8 cellular contexts compared by ENCODE assay signal in genomic region chr6:42781546-42781810, GRCh38. TPM values are rescaled to one million over a fixed set of nuclear protein-coding genes. Genes with fewer than 3 reads are reported as not detected.
DNase-seq lines count a peak whose midpoint lies in the region; ATAC-seq and TF ChIP-seq lines count a peak whose summit lies in the region.

No MANE protein-coding gene starts in this region.

- no peak overlapping the region for H2AFZ ChIP-seq in fibroblast of lung (ENCODE audit: low read length)

- H3K9ac ChIP-seq in fibroblast of lung (ENCODE audit: insufficient read depth, low read length) (peak overlapping the region; percentile 99), skeletal muscle tissue (ENCODE audit: low read depth in 1 of 3, low read length in 3 of 3) (peak overlapping the region; percentile 72 to 73 (median 72))

- TF ChIP-seq CTCF in fibroblast of lung (conservative IDR thresholded peaks at IDR 0.05 in 1 of 2, IDR thresholded peaks at IDR 0.05 in 1 of 2; ENCODE audit: low read depth in 1 of 2, low read length in 2 of 2), result no peak

- H3K4me1 ChIP-seq in fibroblast of lung (ENCODE audit: control insufficient read depth, extremely low read depth, insufficient read depth, low read length) (peaks cover 3% of the 10 kb centered on the region), skeletal muscle tissue (ENCODE audit: control insufficient read depth in 3 of 3, insufficient read depth in 3 of 3, low read length in 3 of 3) (peaks cover 8 to 12% (median 9%) of the 10 kb centered on the region in 3 donors)

- TF ChIP-seq POLR2A in Raji (IDR thresholded peaks at IDR 0.05; ENCODE audit: insufficient read depth, low read depth, low read length), result peak; percentile 44; the same call in 1 of the 2 replicates

- ATAC-seq in GM18520 (IDR thresholded peaks at IDR 0.05; ENCODE audit: unreplicated experiment) (no peak), HG02759 (IDR thresholded peaks at IDR 0.05; ENCODE audit: unreplicated experiment) (no peak)

- H3K36me3 ChIP-seq in fibroblast of lung (ENCODE audit: control insufficient read depth, insufficient read depth, low read length) (no peaks in the 10 kb centered on the region), skeletal muscle tissue (ENCODE audit: control insufficient read depth in 3 of 3, insufficient read depth in 3 of 3, low read length in 3 of 3) (no peaks in the 10 kb centered on the region)

- H3K27ac ChIP-seq in fibroblast of lung (ENCODE audit: insufficient read depth, low read length) (peak overlapping the region; percentile 84), skeletal muscle tissue (ENCODE audit: low read depth, low read length) (peak overlapping the region; percentile 100)

- DNase-seq in NCI-H2171 (lab: John Stamatoyannopoulos, UW), result peak; percentile 15
- DNase-seq in NCI-H2171 treated with DMSO at 0.1 percent for 48 hours (lab: John Stamatoyannopoulos, UW), result no peak
- peak; percentile 38 to 48 for DNase-seq in fibroblast of lung (ENCODE audit: low read depth in 2 of 2)
- DNase-seq in DMS153 (lab: John Stamatoyannopoulos, UW), result no peak

- H3K79me2 ChIP-seq in fibroblast of lung (ENCODE audit: control insufficient read depth, insufficient read depth, low read length), result peaks cover 25% of the 10 kb centered on the region

- no peaks in the 10 kb centered on the region for H3K9me3 ChIP-seq in fibroblast of lung (ENCODE audit: control insufficient read depth, insufficient read depth, low read depth, low read length)
- H3K9me3 ChIP-seq in skeletal muscle tissue (ENCODE audit: control insufficient read depth in 3 of 3, low read length in 3 of 3), result no peaks in the 10 kb centered on the region

- H4K20me1 ChIP-seq in fibroblast of lung (ENCODE audit: control insufficient read depth, extremely low read depth, insufficient read depth, low read length), result no peaks in the 10 kb centered on the region

- peak overlapping the region; percentile 84 for H3K4me2 ChIP-seq in fibroblast of lung (ENCODE audit: extremely low read depth, insufficient read depth, low read length)

- H3K4me3 ChIP-seq in fibroblast of lung (replicated peaks in 1 of 4; ENCODE audit: control extremely low read depth in 1 of 4, insufficient read depth in 1 of 4, low read depth in 3 of 4, low read length in 4 of 4) (peak overlapping the region; percentile 12 to 86 (median 50)), skeletal muscle tissue (ENCODE audit: low read length in 3 of 3) (peak overlapping the region; percentile 41 to 67 (median 66))

- H3K27me3 ChIP-seq in fibroblast of lung (ENCODE audit: control insufficient read depth, insufficient read depth, low read length), result no peaks in the 10 kb centered on the region
- H3K27me3 ChIP-seq in skeletal muscle tissue (ENCODE audit: control insufficient read depth in 3 of 3, insufficient read depth in 3 of 3, low read length in 3 of 3), result no peaks in the 10 kb centered on the region

RNA-seq across cellular contexts. Expression of gene BICRAL, which starts 0.4 kb away (rescaled TPM):
- 4.9 and 6.9 TPM in 2 replicates for total RNA-seq in fibroblast of lung
- 10.2 and 11.5 TPM in 2 replicates for polyA plus RNA-seq in fibroblast of lung
- polyA plus RNA-seq in fibroblast of lung (2012), result 3.5 and 4.6 TPM in 2 replicates
- 9.2 and 10.1 TPM in 2 replicates for polyA minus RNA-seq in fibroblast of lung (ENCODE audit: low replicate concordance)
- total RNA-seq in skeletal muscle tissue, result 10.4 TPM

RNA-seq across cellular contexts. Expression of gene TBCC, which starts 35.6 kb away (rescaled TPM):
- 50.0 and 50.6 TPM in 2 replicates for total RNA-seq in fibroblast of lung
- polyA plus RNA-seq in fibroblast of lung, result 18.2 and 18.7 TPM in 2 replicates
- polyA plus RNA-seq in fibroblast of lung (2012), result 22.5 and 25.1 TPM in 2 replicates
- polyA minus RNA-seq in fibroblast of lung (ENCODE audit: low replicate concordance), result 19.8 and 31.7 TPM in 2 replicates
- 57.9 TPM for total RNA-seq in skeletal muscle tissue

RNA-seq across cellular contexts. Expression of gene PRPH2, which starts 59.1 kb away (rescaled TPM):
- total RNA-seq in fibroblast of lung (5.1 and 8.6 TPM in 2 replicates), skeletal muscle tissue (5.7 TPM)
- 4.0 and 6.3 TPM in 2 replicates for polyA plus RNA-seq in fibroblast of lung
- 3.0 and 4.4 TPM in 2 replicates for polyA plus RNA-seq in fibroblast of lung (2012)
- 8.0 and 10.1 TPM in 2 replicates for polyA minus RNA-seq in fibroblast of lung (ENCODE audit: low replicate concordance)

Comparison
In these comparisons a context has a peak if more than half of its experiments do, and no peak if none do; other contexts are left out.
1. DNase-seq: peak in NCI-H2171 (single experiment) and fibroblast of lung (2 of 2); none in NCI-H2171 treated with DMSO at 0.1 percent for 48 hours (single experiment) and DMS153 (single experiment).